ENCODE assay signal across 18 cellular contexts in the genomic region with DNA sequence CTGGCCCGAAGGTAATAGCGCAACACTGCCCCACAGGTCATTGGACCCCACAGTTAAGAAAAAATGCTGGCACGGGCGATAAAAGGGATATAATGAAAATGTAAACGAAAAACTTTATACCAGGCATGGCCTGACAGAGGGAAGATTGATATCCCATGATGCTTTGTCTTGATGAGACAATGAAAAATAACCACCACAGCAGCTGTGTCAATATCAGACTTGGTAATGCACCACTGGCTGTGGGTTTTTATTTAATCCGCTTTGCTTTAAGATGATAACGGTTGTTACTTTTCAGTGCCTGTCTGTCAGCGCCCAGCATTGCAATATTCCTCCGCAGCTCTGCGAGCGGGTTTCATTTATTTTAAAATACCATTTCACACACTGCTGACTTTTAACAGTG.
DNase-seq lines count a peak whose midpoint lies in the region; ATAC-seq and TF ChIP-seq lines count a peak whose summit lies in the region.
"Had no signal": no experiment of that assay in that cellular context is flagged by ENCODE, and none has a peak within 500 bp of the region (broad histone marks: within the 10 kb centered on the region; RNA-seq: fewer than 3 reads in every experiment).

No MANE protein-coding gene starts in this region.

- WGBS in esophagus muscularis mucosa: 56% methylated on average over 11 of the region's 11 CpGs

- H3K9me3 Mint-ChIP-seq in type B pancreatic cell: peaks cover 3% of the 10 kb centered on the region
- H3K9me3 Mint-ChIP-seq: activated T-helper 1 cell treated with anti-CD3 and anti-CD28 coated beads, Interleukin-12 subunit alpha, Interleukin-12 subunit beta, Interleukin-2, Interleukin-4 antibody, amounts not matched to agents 30 ng/mL and 10 ng/mL and 1 ng/mL, durations not matched to agents 14 hours and 24 hours and 36 hours had no signal

- H3K27me3 ChIP-seq in cardiac muscle cell: no peaks in the 10 kb centered on the region
- no peaks in the 10 kb centered on the region for H3K27me3 ChIP-seq in esophagus muscularis mucosa
- H3K27me3 ChIP-seq: brain microvascular endothelial cell, upper lobe of left lung had no signal

- no peak for TF ChIP-seq EP300 in esophagus muscularis mucosa (IDR thresholded peaks at IDR 0.05)

- peaks cover 28% of the 10 kb centered on the region for H3K4me1 ChIP-seq in cardiac muscle cell (ENCODE audit: low read depth)
- H3K4me1 ChIP-seq in esophagus muscularis mucosa: peaks cover 0 to 13% (median 8%) of the 10 kb centered on the region in 4 donors
- H3K4me1 ChIP-seq: upper lobe of left lung had no signal

- intact Hi-C loops in cardiac septum (cut with DNase I): no loop called here
- intact Hi-C loops in esophagus muscularis mucosa (cut with DNase I): no loop called here
- intact Hi-C loops in left ventricle myocardium superior (cut with micrococcal nuclease): no loop called here

- no peak for TF ChIP-seq POLR2A in esophagus muscularis mucosa (IDR thresholded peaks at IDR 0.05; ENCODE audit: low read depth)

- H3K27ac Mint-ChIP-seq in type B pancreatic cell: no peak overlapping the region
- H3K27ac Mint-ChIP-seq: activated T-helper 1 cell treated with anti-CD3 and anti-CD28 coated beads, Interleukin-12 subunit alpha, Interleukin-12 subunit beta, Interleukin-2, Interleukin-4 antibody, amounts not matched to agents 30 ng/mL and 10 ng/mL and 1 ng/mL, durations not matched to agents 14 hours and 24 hours and 36 hours had no signal

- no peaks in the 10 kb centered on the region for H3K36me3 Mint-ChIP-seq in type B pancreatic cell

- H3K36me3 ChIP-seq in cardiac muscle cell (no peaks in the 10 kb centered on the region), esophagus muscularis mucosa (no peaks in the 10 kb centered on the region)
- H3K36me3 ChIP-seq: brain microvascular endothelial cell, upper lobe of left lung had no signal

- H3K9me3 ChIP-seq in cardiac muscle cell (ENCODE audit: low read depth): no peaks in the 10 kb centered on the region
- H3K9me3 ChIP-seq in esophagus muscularis mucosa: no peaks in the 10 kb centered on the region
- H3K9me3 ChIP-seq: SK-N-SH, upper lobe of left lung had no signal

- TF ChIP-seq CTCF in cardiac muscle cell (IDR thresholded peaks at IDR 0.05; ENCODE audit: low read depth, low read length): no peak
- no peak for TF ChIP-seq CTCF in esophagus muscularis mucosa (IDR thresholded peaks at IDR 0.05)
- TF ChIP-seq CTCF in type B pancreatic cell (conservative IDR thresholded peaks at IDR 0.05): no peak

- no peak for ATAC-seq in GM21526 (IDR thresholded peaks at IDR 0.05; ENCODE audit: low FRiP score, unreplicated experiment)
- no peak for ATAC-seq in left ventricle myocardium superior

- H3K4me3 ChIP-seq in cardiac muscle cell (no peak overlapping the region), esophagus muscularis mucosa (peak overlapping the region; percentile 5 to 17 (median 8))
- H3K4me3 ChIP-seq: upper lobe of left lung had no signal

- H3K27me3 Mint-ChIP-seq in type B pancreatic cell: no peaks in the 10 kb centered on the region

- DNase-seq in cardiac muscle cell (ENCODE audit: low read depth in 1 of 2, low spot score in 1 of 2): no peak
- no peak for DNase-seq in cardiac septum (ENCODE audit: low spot score)
- peak; percentile 94 to 97 for DNase-seq in NCI-H526 (lab: John Stamatoyannopoulos, UW)
- DNase-seq in esophagus muscularis mucosa (ENCODE audit: extremely low spot score): no peak
- no peak for DNase-seq in type B pancreatic cell (ENCODE audit: extremely low spot score, unreplicated experiment)
- no peak for DNase-seq in activated effector memory CD4-positive, alpha-beta T cell treated with anti-CD3 and anti-CD28 coated beads, Interleukin-2, amount 50 U/mL, for 16 hours
- no peak for DNase-seq in left ventricle myocardium superior
- DNase-seq: activated CD4-positive, CD25-positive, alpha-beta regulatory T cell treated with anti-CD3 and anti-CD28 coated beads, Interleukin-2, amount 50 U/mL, for 72 hours; brain microvascular endothelial cell; DND-41; hypothalamus; IMR-90; midbrain; SK-N-SH; upper lobe of left lung had no signal

- peak overlapping the region; percentile 88 for H3K27ac ChIP-seq in cardiac muscle cell
- no peak overlapping the region for H3K27ac ChIP-seq in esophagus muscularis mucosa (replicated peaks in 1 of 4)
- H3K27ac ChIP-seq: 22Rv1, brain microvascular endothelial cell, upper lobe of left lung had no signal

- peak overlapping the region; percentile 26 for H3K4me3 Mint-ChIP-seq in type B pancreatic cell
- H3K4me3 Mint-ChIP-seq: activated T-helper 1 cell treated with anti-CD3 and anti-CD28 coated beads, Interleukin-12 subunit alpha, Interleukin-12 subunit beta, Interleukin-2, Interleukin-4 antibody, amounts not matched to agents 30 ng/mL and 10 ng/mL and 1 ng/mL, durations not matched to agents 14 hours and 24 hours and 36 hours had no signal

- H3K4me1 Mint-ChIP-seq in type B pancreatic cell (ENCODE audit: unreplicated experiment): peaks cover 22% of the 10 kb centered on the region

Comparison
In these comparisons a context has a peak if more than half of its experiments do, and no peak if none do; other contexts are left out.
1. DNase-seq: peak in NCI-H526 (2 of 2); none in cardiac muscle cell (0 of 2), cardiac septum (single experiment), esophagus muscularis mucosa (single experiment), type B pancreatic cell (single experiment), activated effector memory CD4-positive, alpha-beta T cell treated with anti-CD3 and anti-CD28 coated beads, Interleukin-2, amount 50 U/mL, for 16 hours (single experiment) and left ventricle myocardium superior (single experiment).